ENCODE assay signal across 28 cellular contexts in the genomic region with DNA sequence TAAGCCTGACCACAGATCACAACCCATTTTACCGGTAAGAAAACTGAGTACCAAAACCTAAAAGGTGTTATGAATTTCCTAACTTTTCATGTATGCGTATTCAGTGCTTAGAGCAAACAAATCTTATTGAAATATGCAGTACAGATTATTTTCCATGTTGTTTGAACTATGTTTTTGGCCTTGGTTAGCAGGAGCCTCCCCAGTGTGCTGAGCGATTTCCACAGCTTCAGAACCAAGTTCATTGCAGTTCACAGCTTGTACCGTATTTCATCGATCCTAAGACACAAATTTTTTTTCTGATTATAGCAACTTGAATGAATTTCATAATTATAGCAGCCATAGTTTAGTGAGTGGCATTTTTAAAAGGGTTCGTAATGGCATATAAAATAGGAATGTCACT. TPM values are rescaled to one million over a fixed set of nuclear protein-coding genes. Genes with fewer than 3 reads are reported as not detected.
"Had no signal": no experiment of that assay in that cellular context is flagged by ENCODE, and none has a peak within 500 bp of the region (broad histone marks: within the 10 kb centered on the region; RNA-seq: fewer than 3 reads in every experiment).

No MANE protein-coding gene starts in this region.

- H3K4me3 Mint-ChIP-seq: immature natural killer cell; naive B cell; natural killer cell treated with Interleukin-12 subunit alpha and Interleukin-12 subunit beta and Interleukin-15 and Interleukin-18, amount 100 ng/mL, for 72 hours; neural progenitor cell; stimulated activated memory B cell treated with anti-CD40 and anti-IgM and Interleukin-4, amounts not matched to agents 10 μg/mL and 1 μg/mL and 100 μg/mL, for 72 hours; type B pancreatic cell had no signal

- DNase-seq: cerebellar nuclear complex; dorsolateral prefrontal cortex; effector CD4-positive, alpha-beta T cell; foreskin keratinocyte; glutamatergic neuron; hypothalamus; immature natural killer cell; islet precursor cell; left ventricle myocardium superior; lower lobe of right lung; mucosa of descending colon; naive B cell; nucleus accumbens; ovary; posterior cingulate gyrus; psoas muscle; right cardiac atrium; spleen; stimulated activated CD4-positive, alpha-beta T cell treated with anti-CD3 and anti-CD28 coated beads, Interleukin-4, amount 100 ng/mL, for 4 hours; stimulated activated naive CD8-positive, alpha-beta T cell treated with anti-CD3 and anti-CD28 coated beads, Interleukin-15, Interleukin-2, amounts not matched to agents 100 U/mL and 50 U/mL, for 24 hours; substantia nigra; testis; tibial artery had no signal

- H3K27ac ChIP-seq: dorsolateral prefrontal cortex, foreskin keratinocyte, lower lobe of right lung, neural progenitor cell, ovary, psoas muscle, skin epidermis, spleen, testis, tibial artery had no signal

- H3K4me3 ChIP-seq: dorsolateral prefrontal cortex, lower lobe of right lung, mucosa of descending colon, neural progenitor cell, ovary, psoas muscle, skin epidermis, spleen, testis, tibial artery had no signal

- H3K36me3 ChIP-seq: lower lobe of right lung, neural progenitor cell, ovary, spleen, tibial artery had no signal

- H3K4me1 ChIP-seq: lower lobe of right lung, psoas muscle, spleen, testis had no signal

- H3K4me2 ChIP-seq: neural progenitor cell had no signal

- H2AFZ ChIP-seq: neural progenitor cell had no signal

- ATAC-seq: foreskin keratinocyte; left ventricle myocardium superior; lower lobe of right lung; mucosa of descending colon; natural killer cell treated with Interleukin-12 subunit alpha and Interleukin-12 subunit beta and Interleukin-15 and Interleukin-18, amount 100 ng/mL, for 72 hours; psoas muscle; right cardiac atrium; stimulated activated memory B cell treated with anti-CD40 and anti-IgM and Interleukin-4, amounts not matched to agents 10 μg/mL and 1 μg/mL and 100 μg/mL, for 72 hours; stimulated activated naive CD8-positive, alpha-beta T cell treated with anti-CD3 and anti-CD28 coated beads, Interleukin-15, Interleukin-2, amounts not matched to agents 100 U/mL and 50 U/mL, for 24 hours had no signal

- H3K27me3 Mint-ChIP-seq: naive B cell; stimulated activated memory B cell treated with anti-CD40 and anti-IgM and Interleukin-4, amounts not matched to agents 10 μg/mL and 1 μg/mL and 100 μg/mL, for 72 hours; type B pancreatic cell had no signal

- H3K36me3 Mint-ChIP-seq: immature natural killer cell; naive B cell; natural killer cell treated with Interleukin-12 subunit alpha and Interleukin-12 subunit beta and Interleukin-15 and Interleukin-18, amount 100 ng/mL, for 72 hours; neural progenitor cell; stimulated activated memory B cell treated with anti-CD40 and anti-IgM and Interleukin-4, amounts not matched to agents 10 μg/mL and 1 μg/mL and 100 μg/mL, for 72 hours; type B pancreatic cell had no signal

- H3K27ac Mint-ChIP-seq: immature natural killer cell; naive B cell; natural killer cell treated with Interleukin-12 subunit alpha and Interleukin-12 subunit beta and Interleukin-15 and Interleukin-18, amount 100 ng/mL, for 72 hours; neural progenitor cell; stimulated activated memory B cell treated with anti-CD40 and anti-IgM and Interleukin-4, amounts not matched to agents 10 μg/mL and 1 μg/mL and 100 μg/mL, for 72 hours; type B pancreatic cell had no signal

- H3K9me3 Mint-ChIP-seq: naive B cell; neural progenitor cell; stimulated activated memory B cell treated with anti-CD40 and anti-IgM and Interleukin-4, amounts not matched to agents 10 μg/mL and 1 μg/mL and 100 μg/mL, for 72 hours; type B pancreatic cell had no signal

- H3K27me3 ChIP-seq: foreskin keratinocyte, neural progenitor cell, ovary, spleen, testis, tibial artery had no signal

- H3K9ac ChIP-seq: neural progenitor cell had no signal

- H3K4me1 Mint-ChIP-seq: immature natural killer cell; naive B cell; stimulated activated memory B cell treated with anti-CD40 and anti-IgM and Interleukin-4, amounts not matched to agents 10 μg/mL and 1 μg/mL and 100 μg/mL, for 72 hours had no signal

- H3K9me3 ChIP-seq: lower lobe of right lung, mucosa of descending colon, ovary, psoas muscle, spleen, testis, tibial artery had no signal

RNA-seq across cellular contexts. Expression of gene ADAMTSL1, which starts 13.7 kb away (rescaled TPM):
- total RNA-seq: natural killer cell treated with Interleukin-12 subunit alpha and Interleukin-12 subunit beta and Interleukin-15 and Interleukin-18, amount 100 ng/mL, for 72 hours had no signal
